10 cellular contexts compared by ENCODE assay signal in the genomic region with DNA sequence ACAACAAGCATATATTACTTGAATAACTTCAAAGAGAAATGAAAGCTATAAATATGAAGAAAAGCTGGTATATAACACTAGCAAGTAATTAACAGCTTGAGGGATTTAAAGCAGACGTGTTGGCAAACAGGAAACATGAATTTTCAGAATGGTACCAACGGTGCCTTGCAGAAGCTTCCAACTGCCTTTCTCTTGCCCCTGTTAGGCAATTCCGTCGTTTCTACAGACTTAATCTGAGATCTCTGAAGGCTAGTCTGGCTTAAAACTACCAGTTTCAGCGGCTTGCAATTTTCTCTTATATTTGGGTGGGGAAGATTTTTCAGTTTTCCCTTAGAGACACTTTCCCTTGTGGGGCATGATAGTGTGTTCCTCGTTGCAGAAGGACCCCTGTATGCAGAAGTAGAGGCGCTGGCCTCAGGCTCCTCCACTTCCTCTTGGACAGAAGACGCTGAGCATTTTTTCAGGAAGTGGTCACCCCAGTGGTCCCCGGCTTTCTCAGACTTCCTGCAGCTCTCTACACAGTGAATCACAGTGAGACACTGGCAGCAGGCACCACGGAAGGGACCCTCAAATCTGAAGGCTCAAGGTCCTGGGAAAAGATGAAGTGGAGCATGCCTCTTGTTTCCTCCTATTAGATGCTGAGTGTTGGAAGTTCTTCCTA. TPM values are rescaled to one million over a fixed set of nuclear protein-coding genes. Genes with fewer than 3 reads are reported as not detected.
DNase-seq lines count a peak whose midpoint lies in the region; ATAC-seq and TF ChIP-seq lines count a peak whose summit lies in the region.
"Had no signal": no experiment of that assay in that cellular context is flagged by ENCODE, and none has a peak within 500 bp of the region (broad histone marks: within the 10 kb centered on the region; RNA-seq: fewer than 3 reads in every experiment).

No MANE protein-coding gene starts in this region.

- H3K9me3 ChIP-seq in neutrophil (no peaks in the 10 kb centered on the region), prostate gland (no peaks in the 10 kb centered on the region)

- H3K36me3 ChIP-seq in neutrophil (no peaks in the 10 kb centered on the region), prostate gland (no peaks in the 10 kb centered on the region)
- H3K36me3 ChIP-seq: WERI-Rb-1 had no signal

- no peak for TF ChIP-seq POLR2A in prostate gland (IDR thresholded peaks at IDR 0.05)

- H3K27ac ChIP-seq in neutrophil (peak overlapping the region; percentile 79), prostate gland (no peak overlapping the region)
- H3K27ac ChIP-seq: WERI-Rb-1 had no signal

- no peaks in the 10 kb centered on the region for H3K36me3 Mint-ChIP-seq in T-helper 2 cell treated with Interferon-gamma antibody and Interleukin-4, amounts not matched to agents 5 μg/mL and 100 μg/mL, for 36 hours (ENCODE audit: low read depth)
- H3K36me3 Mint-ChIP-seq: IgD-negative memory B cell had no signal

- H3K4me3 ChIP-seq in neutrophil (ENCODE audit: low read depth in 1 of 2, low read length in 1 of 2) (peak overlapping the region; percentile 51 to 53), prostate gland (no peak overlapping the region)

- no peak for DNase-seq in T-helper 2 cell treated with Interferon-gamma antibody and Interleukin-4, amounts not matched to agents 5 μg/mL and 100 μg/mL, for 36 hours (ENCODE audit: low spot score)
- DNase-seq in prostate gland (ENCODE audit: low spot score) (no peak), RPMI8226 (no peak)
- DNase-seq in stimulated activated CD4-positive, alpha-beta T cell treated with anti-CD3 and anti-CD28 coated beads, Interleukin-4, amount 100 ng/mL, for 24 hours: no peak
- DNase-seq: WERI-Rb-1 had no signal

- no peak overlapping the region for H3K27ac Mint-ChIP-seq in T-helper 2 cell treated with Interferon-gamma antibody and Interleukin-4, amounts not matched to agents 5 μg/mL and 100 μg/mL, for 36 hours
- H3K27ac Mint-ChIP-seq: IgD-negative memory B cell had no signal

- no peaks in the 10 kb centered on the region for H3K27me3 ChIP-seq in neutrophil
- H3K27me3 ChIP-seq in prostate gland (replicated peaks; ENCODE audit: insufficient read depth): no peaks in the 10 kb centered on the region

- H3K4me3 Mint-ChIP-seq in T-helper 2 cell treated with Interferon-gamma antibody and Interleukin-4, amounts not matched to agents 5 μg/mL and 100 μg/mL, for 36 hours: peak overlapping the region; percentile 8

- peaks cover 12% of the 10 kb centered on the region for H3K4me1 Mint-ChIP-seq in T-helper 2 cell treated with Interferon-gamma antibody and Interleukin-4, amounts not matched to agents 5 μg/mL and 100 μg/mL, for 36 hours (ENCODE audit: low read depth)

- peaks cover 40 to 44% of the 10 kb centered on the region in 2 experiments for H3K4me1 ChIP-seq in neutrophil (ENCODE audit: control insufficient read depth in 1 of 2, insufficient read depth in 1 of 2, low read depth in 1 of 2, low read length in 1 of 2)
- no peaks in the 10 kb centered on the region for H3K4me1 ChIP-seq in prostate gland (replicated peaks)

- no peak for TF ChIP-seq CTCF in neutrophil (IDR thresholded peaks at IDR 0.05)
- no peak for TF ChIP-seq CTCF in prostate gland (IDR thresholded peaks at IDR 0.05)

- H3K27me3 Mint-ChIP-seq in T-helper 2 cell treated with Interferon-gamma antibody and Interleukin-4, amounts not matched to agents 5 μg/mL and 100 μg/mL, for 36 hours (ENCODE audit: low read depth): peaks cover 10% of the 10 kb centered on the region
- H3K27me3 Mint-ChIP-seq: IgD-negative memory B cell had no signal

- intact Hi-C loops in prostate gland (cut with DNase I): no loop called here

- WGBS in prostate gland: 70% methylated on average over 10 of the region's 10 CpGs

- ATAC-seq in GM18511 (IDR thresholded peaks at IDR 0.05; ENCODE audit: unreplicated experiment): peak; percentile 82
- ATAC-seq in HG03103 (IDR thresholded peaks at IDR 0.05; ENCODE audit: low read depth, unreplicated experiment): peak; percentile 83
- ATAC-seq in GM21528 (IDR thresholded peaks at IDR 0.05; ENCODE audit: low FRiP score, unreplicated experiment): no peak

- H3K9me3 Mint-ChIP-seq in T-helper 2 cell treated with Interferon-gamma antibody and Interleukin-4, amounts not matched to agents 5 μg/mL and 100 μg/mL, for 36 hours: no peaks in the 10 kb centered on the region
- H3K9me3 Mint-ChIP-seq: IgD-negative memory B cell had no signal

RNA-seq across cellular contexts. Expression of a gene that starts 56.2 kb away (rescaled TPM):
- total RNA-seq in prostate gland: 10 to 100 TPM in 1 of 2 donors, 1 to 10 TPM in 1; 3.2 to 14.7 TPM

Comparison
In these comparisons a context has a peak if more than half of its experiments do, and no peak if none do; other contexts are left out.
1. H3K4me3 ChIP-seq: peak in neutrophil (2 of 2); none in prostate gland (0 of 2).